15 cellular contexts compared by ENCODE assay signal in genomic region chr2:211429256-211429655, GRCh38.
"Had no signal": no experiment of that assay in that cellular context is flagged by ENCODE, and none has a peak within 500 bp of the region (broad histone marks: within the 10 kb centered on the region; RNA-seq: fewer than 3 reads in every experiment).

No MANE protein-coding gene starts in this region.

- H3K27ac ChIP-seq: RWPE1 had no signal

- DNase-seq: KBM-7, MV-4-11, NCI-H1048, NCI-H1105, NCI-H1417, NCI-H1436 treated with DMSO at 0.1 percent for 48 hours, NCI-H1694 treated with DMSO at 0.1 percent for 48 hours, NCI-H1930, NCI-H2081, NCI-H2107, NCI-H524, NCI-H526 treated with DMSO at 0.1 percent for 48 hours, NCI-H748 treated with DMSO at 0.1 percent for 48 hours, SHP77 had no signal
